Comparison of ENCODE assay signal across 16 cellular contexts in the genomic region with DNA sequence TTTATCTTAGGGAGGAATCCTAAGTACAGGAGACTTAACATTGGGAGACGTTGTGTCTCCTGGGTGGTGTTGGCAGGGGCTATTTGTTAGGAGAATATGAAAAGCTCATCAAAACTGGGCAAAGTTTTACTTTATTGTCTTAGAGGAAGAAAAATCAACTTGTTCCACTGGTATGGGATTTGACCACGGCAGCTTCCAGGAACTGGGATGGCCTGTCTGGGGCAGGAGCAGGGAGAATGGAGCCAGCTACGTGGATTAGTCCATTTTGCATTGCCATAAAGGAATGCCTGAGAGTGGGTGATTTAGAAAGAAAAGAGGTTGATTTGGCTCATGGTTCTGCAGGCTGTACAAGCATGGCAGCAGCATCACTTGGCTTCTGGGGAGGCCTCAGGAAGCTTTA.
"Had no signal": no experiment of that assay in that cellular context is flagged by ENCODE, and none has a peak within 500 bp of the region (broad histone marks: within the 10 kb centered on the region; RNA-seq: fewer than 3 reads in every experiment).

No MANE protein-coding gene starts in this region.

- H3K9me3 Mint-ChIP-seq: activated CD4-positive, alpha-beta T cell treated with anti-CD3 and anti-CD28 coated beads, Interleukin-2, amount 10 ng/mL, durations not matched to agents 24 days and 14 days; activated naive CD4-positive, alpha-beta T cell treated with anti-CD3 and anti-CD28 coated beads, Interleukin-2, amount 10 ng/mL, durations not matched to agents 7 days and 5 days; activated T-helper 17 cell treated with anti-CD3 and anti-CD28 coated beads, Interleukin-2, amount 50 U/mL, for 72 hours; memory B cell; nephron; stimulated activated memory B cell treated with anti-CD40 and anti-IgM and Interleukin-4, amounts not matched to agents 10 μg/mL and 1 μg/mL and 100 μg/mL, for 72 hours; T-helper 1 cell treated with Interleukin-12 subunit alpha and Interleukin-12 subunit beta and Interleukin-4 antibody, amounts not matched to agents 30 μg/mL and 1 μg/mL, for 36 hours; WTC11 had no signal

- H3K27me3 ChIP-seq: foreskin keratinocyte, tibial nerve had no signal

- H3K27ac Mint-ChIP-seq: activated CD4-positive, alpha-beta T cell treated with anti-CD3 and anti-CD28 coated beads, Interleukin-2, amount 10 ng/mL, durations not matched to agents 24 days and 14 days; activated naive CD4-positive, alpha-beta T cell treated with anti-CD3 and anti-CD28 coated beads, Interleukin-2, amount 10 ng/mL, durations not matched to agents 7 days and 5 days; activated T-helper 17 cell treated with anti-CD3 and anti-CD28 coated beads, Interleukin-2, amount 50 U/mL, for 72 hours; memory B cell; nephron; stimulated activated memory B cell treated with anti-CD40 and anti-IgM and Interleukin-4, amounts not matched to agents 10 μg/mL and 1 μg/mL and 100 μg/mL, for 72 hours; T-helper 1 cell treated with Interleukin-12 subunit alpha and Interleukin-12 subunit beta and Interleukin-4 antibody, amounts not matched to agents 30 μg/mL and 1 μg/mL, for 36 hours; WTC11 had no signal

- H3K36me3 ChIP-seq: tibial nerve had no signal

- H3K27ac ChIP-seq: dorsolateral prefrontal cortex, foreskin keratinocyte had no signal

- DNase-seq: activated CD4-positive, alpha-beta T cell treated with anti-CD3 and anti-CD28 coated beads, Interleukin-2, amount 10 ng/mL, durations not matched to agents 24 days and 14 days; activated naive CD4-positive, alpha-beta T cell treated with anti-CD3 and anti-CD28 coated beads, Interleukin-2, amount 10 ng/mL, durations not matched to agents 7 days and 5 days; activated T-cell treated with anti-CD3 and anti-CD28 coated beads for 4 hours; amygdala; dorsolateral prefrontal cortex; occipital lobe had no signal

- H3K4me3 ChIP-seq: dorsolateral prefrontal cortex, skin epidermis, tibial nerve had no signal

- H3K36me3 Mint-ChIP-seq: activated naive CD4-positive, alpha-beta T cell treated with anti-CD3 and anti-CD28 coated beads, Interleukin-2, amount 10 ng/mL, durations not matched to agents 7 days and 5 days; memory B cell; stimulated activated memory B cell treated with anti-CD40 and anti-IgM and Interleukin-4, amounts not matched to agents 10 μg/mL and 1 μg/mL and 100 μg/mL, for 72 hours; WTC11 had no signal

- H3K9me3 ChIP-seq: tibial nerve had no signal

- ATAC-seq: activated T-helper 17 cell treated with anti-CD3 and anti-CD28 coated beads, Interleukin-2, amount 50 U/mL, for 72 hours; esophagus mucosa; foreskin keratinocyte; stimulated activated memory B cell treated with anti-CD40 and anti-IgM and Interleukin-4, amounts not matched to agents 10 μg/mL and 1 μg/mL and 100 μg/mL, for 72 hours; WTC11 had no signal
